ENCODE assay signal across 11 cellular contexts in genomic region chr6:157984165-157984564, GRCh38. TPM values are rescaled to one million over a fixed set of nuclear protein-coding genes. Genes with fewer than 3 reads are reported as not detected.
DNase-seq lines count a peak whose midpoint lies in the region; ATAC-seq and TF ChIP-seq lines count a peak whose summit lies in the region.
"Had no signal": no experiment of that assay in that cellular context is flagged by ENCODE, and none has a peak within 500 bp of the region (broad histone marks: within the 10 kb centered on the region; RNA-seq: fewer than 3 reads in every experiment).

No MANE protein-coding gene starts in this region.

- no peak overlapping the region for H3K9ac ChIP-seq in Loucy (ENCODE audit: low read depth, low read length, poor library complexity, severe bottlenecking)

- peak overlapping the region; percentile 98 for H3K4me2 ChIP-seq in Loucy (ENCODE audit: low read depth, low read length, poor library complexity, severe bottlenecking)
- H3K4me2 ChIP-seq in osteoblast (ENCODE audit: insufficient read depth, low read length), result peak overlapping the region; percentile 93

- ATAC-seq in HG02870 (IDR thresholded peaks at IDR 0.05; ENCODE audit: unreplicated experiment), result no peak
- ATAC-seq: left cardiac atrium had no signal

- peaks cover 58% of the 10 kb centered on the region for H3K79me2 ChIP-seq in Loucy (ENCODE audit: insufficient read depth, low read length)
- peaks cover 72% of the 10 kb centered on the region for H3K79me2 ChIP-seq in osteoblast (ENCODE audit: insufficient read depth, low read length)

- in situ Hi-C loops in astrocyte of the spinal cord (cut with HindIII; ENCODE audit: low sequenced_read_pairs), result no loop called here

- peaks cover 30 to 60% (median 46%) of the 10 kb centered on the region in 4 donors for H3K4me1 Mint-ChIP-seq in CD4-positive, alpha-beta memory T cell

- peaks cover 29% of the 10 kb centered on the region for H4K20me1 ChIP-seq in Loucy (ENCODE audit: insufficient read depth, low read length, poor library complexity, severe bottlenecking)
- H4K20me1 ChIP-seq in osteoblast (ENCODE audit: insufficient read depth, low read length), result peaks cover 4% of the 10 kb centered on the region

- H3K9me2 ChIP-seq in Loucy (replicated peaks; ENCODE audit: low read depth, low read length), result no peaks in the 10 kb centered on the region

- peaks cover 0 to 2% (median 0%) of the 10 kb centered on the region in 8 donors for H3K9me3 Mint-ChIP-seq in CD4-positive, alpha-beta memory T cell

- CTCF ChIA-PET in CD4-positive, alpha-beta memory T cell (lab: Charles Lee; ENCODE audit: partially characterized antibody), result interaction anchor here (0.9 to 4.9 kb wide), 5 partner anchors 11 to 228 kb away, joined by 3 to 48 read pairs (median 8); no protein-coding TSS in a partner anchor

- no peaks in the 10 kb centered on the region for H3K36me3 ChIP-seq in CD4-positive, alpha-beta memory T cell (ENCODE audit: insufficient read depth, low read length)
- no peaks in the 10 kb centered on the region for H3K36me3 ChIP-seq in Loucy (ENCODE audit: insufficient read depth, low read length)
- peaks cover 3% of the 10 kb centered on the region for H3K36me3 ChIP-seq in osteoblast (ENCODE audit: insufficient read depth, low read length)
- no peaks in the 10 kb centered on the region for H3K36me3 ChIP-seq in SJCRH30
- H3K36me3 ChIP-seq: thyroid gland had no signal

- no peaks in the 10 kb centered on the region for H3K27me3 ChIP-seq in CD4-positive, alpha-beta memory T cell (ENCODE audit: insufficient read depth, low read length)
- H3K27me3 ChIP-seq in Loucy (ENCODE audit: insufficient read depth, low read length, poor library complexity, severe bottlenecking) (no peaks in the 10 kb centered on the region), osteoblast (ENCODE audit: insufficient read depth, low read length) (no peaks in the 10 kb centered on the region), SJCRH30 (no peaks in the 10 kb centered on the region)
- H3K27me3 ChIP-seq: thyroid gland had no signal

- TF ChIP-seq CTCF in Loucy (conservative IDR thresholded peaks at IDR 0.05; ENCODE audit: low read length) (no peak), astrocyte of the spinal cord (IDR thresholded peaks at IDR 0.05; ENCODE audit: low read depth, low read length) (no peak), osteoblast (IDR thresholded peaks at IDR 0.05; ENCODE audit: extremely low read depth, low read depth, low read length) (no peak)

- DNase-seq in CD4-positive, alpha-beta memory T cell, result no peak
- no peak for DNase-seq in astrocyte of the spinal cord (ENCODE audit: low read depth, low spot score)
- no peak for DNase-seq in osteoblast (ENCODE audit: insufficient read length, low spot score, missing footprints)
- no peak for DNase-seq in DMS 273 (lab: John Stamatoyannopoulos, UW; ENCODE audit: unreplicated experiment)
- no peak for DNase-seq in SJCRH30
- DNase-seq: left cardiac atrium, NCI-H2227 treated with DMSO at 0.1 percent for 48 hours, OCI-M1, thyroid gland had no signal

- no peak overlapping the region for H2AFZ ChIP-seq in Loucy (ENCODE audit: low read length)
- no peak overlapping the region for H2AFZ ChIP-seq in osteoblast (ENCODE audit: low read length)

- peaks cover 54% of the 10 kb centered on the region for H3K4me1 ChIP-seq in CD4-positive, alpha-beta memory T cell (ENCODE audit: insufficient read depth, low read length)
- peaks cover 56% of the 10 kb centered on the region for H3K4me1 ChIP-seq in Loucy (ENCODE audit: insufficient read depth, low read length, poor library complexity, severe bottlenecking)
- H3K4me1 ChIP-seq in osteoblast (ENCODE audit: insufficient read depth, low read length), result peaks cover 37% of the 10 kb centered on the region
- peaks cover 39% of the 10 kb centered on the region for H3K4me1 ChIP-seq in SJCRH30

- intact Hi-C loops in CD4-positive, alpha-beta memory T cell (cut with micrococcal nuclease), result loop anchor here (5.0 kb wide), 3 partner anchors 183 to 602 kb away; partner anchors contain the start of genes GTF2H5, SERAC1 and ZDHHC14

- POLR2A ChIA-PET in CD4-positive, alpha-beta memory T cell (lab: Charles Lee; ENCODE audit: partially characterized antibody), result interaction anchor here (0.6 to 4.7 kb wide), 7 partner anchors 8 to 88 kb away, joined by 3 to 44 read pairs (median 5); no protein-coding TSS in a partner anchor

- H3K4me3 ChIP-seq in CD4-positive, alpha-beta memory T cell (ENCODE audit: low read length in 2 of 2), result no peak overlapping the region
- H3K4me3 ChIP-seq in Loucy (ENCODE audit: low read length, poor library complexity, severe bottlenecking), result peak overlapping the region; percentile 80
- H3K4me3 ChIP-seq in astrocyte of the spinal cord (ENCODE audit: low read depth, low read length), result peak overlapping the region; percentile 78
- H3K4me3 ChIP-seq in osteoblast (ENCODE audit: insufficient read depth, low read length), result peak overlapping the region; percentile 91
- H3K4me3 ChIP-seq in SJCRH30, result no peak overlapping the region
- H3K4me3 ChIP-seq: thyroid gland had no signal

- no peaks in the 10 kb centered on the region for H3F3A ChIP-seq in Loucy (ENCODE audit: low read depth)

- H3K9me3 ChIP-seq in CD4-positive, alpha-beta memory T cell (ENCODE audit: control insufficient read depth in 1 of 2, low read length in 2 of 2), result no peaks in the 10 kb centered on the region
- no peaks in the 10 kb centered on the region for H3K9me3 ChIP-seq in Loucy (ENCODE audit: insufficient read depth, low read depth, low read length)
- no peaks in the 10 kb centered on the region for H3K9me3 ChIP-seq in osteoblast (ENCODE audit: low read depth, low read length)
- H3K9me3 ChIP-seq in SJCRH30 (replicated peaks), result no peaks in the 10 kb centered on the region
- H3K9me3 ChIP-seq: thyroid gland had no signal

- no peak overlapping the region for H3K27ac ChIP-seq in CD4-positive, alpha-beta memory T cell (ENCODE audit: low read depth, low read length)
- H3K27ac ChIP-seq in osteoblast (ENCODE audit: low read depth, low read length) (peak overlapping the region; percentile 88), SJCRH30 (no peak overlapping the region)
- H3K27ac ChIP-seq: thyroid gland had no signal

- H3K27me3 Mint-ChIP-seq in CD4-positive, alpha-beta memory T cell, result no peaks in the 10 kb centered on the region

- peak overlapping the region; percentile 52 to 94 (median 70) for H3K4me3 Mint-ChIP-seq in CD4-positive, alpha-beta memory T cell

- peak overlapping the region; percentile 29 to 87 (median 47) for H3K27ac Mint-ChIP-seq in CD4-positive, alpha-beta memory T cell

- H3K36me3 Mint-ChIP-seq in CD4-positive, alpha-beta memory T cell, result peaks cover 0 to 7% of the 10 kb centered on the region in 2 donors

RNA-seq across cellular contexts. Expression of gene SYNJ2, which starts 2.5 kb away (rescaled TPM):
- 10 to 100 TPM; 17.2 to 17.4 TPM for total RNA-seq in CD4-positive, alpha-beta memory T cell
- 10 to 100 TPM; 14.5 to 14.6 TPM for polyA plus RNA-seq in CD4-positive, alpha-beta memory T cell
- total RNA-seq in osteoblast, result 91.6 and 94.8 TPM in 2 replicates
- total RNA-seq in SJCRH30 (2014; rRNA removed; shearing (Covaris generic)), result 32.5 and 33.4 TPM in 2 replicates

Comparison
In these comparisons a context has a peak if more than half of its experiments do, and no peak if none do; other contexts are left out.
1. H3K4me3 ChIP-seq: peak in Loucy (single experiment), astrocyte of the spinal cord (single experiment) and osteoblast (single experiment); none in CD4-positive, alpha-beta memory T cell (0 of 2) and SJCRH30 (single experiment).